1 cellular context compared by ENCODE assay signal in genomic region chr10:3766046-3766761, GRCh38.
TF ChIP-seq lines count a peak whose summit lies in the region.

No MANE protein-coding gene starts in this region.

TF ChIP-seq in HepG2, 621 proteins besides CTCF, POLR2A, EP300 and RAD21 (continued from another document and continues in another):
- no peak for TF ChIP-seq ZBTB49 (CRISPR knock-in tag; IDR thresholded peaks at IDR 0.05; ENCODE audit: borderline replicate concordance)
- no peak for TF ChIP-seq ZNF430 (CRISPR knock-in tag; IDR thresholded peaks at IDR 0.05)
- TF ChIP-seq GATA4 (IDR thresholded peaks at IDR 0.05; ENCODE audit: borderline replicate concordance, low read depth) = 0 out of 2 replicates have a peak, but pooled peaks have one; percentile 27
- no peak for TF ChIP-seq ZNF839 (CRISPR knock-in tag; IDR thresholded peaks at IDR 0.05; ENCODE audit: borderline replicate concordance)
- TF ChIP-seq SOX5 (CRISPR knock-in tag; IDR thresholded peaks at IDR 0.05; ENCODE audit: borderline replicate concordance) = peak; percentile 74
- no peak for TF ChIP-seq GABPA (IDR thresholded peaks at IDR 0.05; ENCODE audit: low read depth, low read length)
- no peak for TF ChIP-seq GABPA (CRISPR knock-in tag; IDR thresholded peaks at IDR 0.05; ENCODE audit: low read depth)
- TF ChIP-seq, protein P1, sequence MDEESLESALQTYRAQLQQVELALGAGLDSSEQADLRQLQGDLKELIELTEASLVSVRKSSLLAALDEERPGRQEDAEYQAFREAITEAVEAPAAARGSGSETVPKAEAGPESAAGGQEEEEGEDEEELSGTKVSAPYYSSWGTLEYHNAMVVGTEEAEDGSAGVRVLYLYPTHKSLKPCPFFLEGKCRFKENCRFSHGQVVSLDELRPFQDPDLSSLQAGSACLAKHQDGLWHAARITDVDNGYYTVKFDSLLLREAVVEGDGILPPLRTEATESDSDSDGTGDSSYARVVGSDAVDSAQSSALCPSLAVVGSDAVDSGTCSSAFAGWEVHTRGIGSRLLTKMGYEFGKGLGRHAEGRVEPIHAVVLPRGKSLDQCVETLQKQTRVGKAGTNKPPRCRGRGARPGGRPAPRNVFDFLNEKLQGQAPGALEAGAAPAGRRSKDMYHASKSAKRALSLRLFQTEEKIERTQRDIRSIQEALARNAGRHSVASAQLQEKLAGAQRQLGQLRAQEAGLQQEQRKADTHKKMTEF (CRISPR knock-in tag; IDR thresholded peaks at IDR 0.05) = peak; percentile 88
- no peak for TF ChIP-seq MTF1 (CRISPR knock-in tag; IDR thresholded peaks at IDR 0.05)
- TF ChIP-seq ZNF3 (CRISPR knock-in tag; IDR thresholded peaks at IDR 0.05) = no peak
- TF ChIP-seq ZNF652 (CRISPR knock-in tag; IDR thresholded peaks at IDR 0.05; ENCODE audit: borderline replicate concordance, low read depth) = 0 out of 2 replicates have a peak, but pooled peaks have one; percentile 21
- TF ChIP-seq CREM (IDR thresholded peaks at IDR 0.05) = peak; percentile 63
- no peak for TF ChIP-seq CREM (CRISPR knock-in tag; IDR thresholded peaks at IDR 0.05)
- TF ChIP-seq ZNF614 (CRISPR knock-in tag; IDR thresholded peaks at IDR 0.05; ENCODE audit: borderline replicate concordance) = 0 out of 2 replicates have a peak, but pooled peaks have one; percentile 43
- no peak; the same call in 1 of the 2 replicates for TF ChIP-seq MTA1 (CRISPR knock-in tag; IDR thresholded peaks at IDR 0.05; ENCODE audit: borderline replicate concordance)
- no peak for TF ChIP-seq ETS1 (CRISPR knock-in tag; IDR thresholded peaks at IDR 0.05)
- no peak for TF ChIP-seq CHCHD3 (CRISPR knock-in tag; IDR thresholded peaks at IDR 0.05)
- TF ChIP-seq MIER3 (CRISPR knock-in tag; IDR thresholded peaks at IDR 0.05; ENCODE audit: borderline replicate concordance) = 0 out of 2 replicates have a peak, but pooled peaks have one; percentile 22
- TF ChIP-seq THAP7 (CRISPR knock-in tag; IDR thresholded peaks at IDR 0.05) = no peak
- peak; percentile 87 for TF ChIP-seq ZBTB38 (CRISPR knock-in tag; IDR thresholded peaks at IDR 0.05)
- TF ChIP-seq TGIF2 (CRISPR knock-in tag; IDR thresholded peaks at IDR 0.05) = peak; percentile 57; the same call in 1 of the 2 replicates
- TF ChIP-seq ZSCAN31 (CRISPR knock-in tag; IDR thresholded peaks at IDR 0.05; ENCODE audit: low read depth) = peak; percentile 53; the same call in 1 of the 2 replicates
- TF ChIP-seq DPF2 (CRISPR knock-in tag; IDR thresholded peaks at IDR 0.05; ENCODE audit: borderline replicate concordance, low read depth) = peak; percentile 82
- no peak for TF ChIP-seq ZNF224 (CRISPR knock-in tag; IDR thresholded peaks at IDR 0.05)
- TF ChIP-seq REXO4 (CRISPR knock-in tag; IDR thresholded peaks at IDR 0.05; ENCODE audit: borderline replicate concordance) = no peak
- no peak for TF ChIP-seq ATF4 (CRISPR knock-in tag; IDR thresholded peaks at IDR 0.05)
- TF ChIP-seq SMARCE1 (IDR thresholded peaks at IDR 0.05; ENCODE audit: borderline replicate concordance) = no peak
- TF ChIP-seq, protein P2, sequence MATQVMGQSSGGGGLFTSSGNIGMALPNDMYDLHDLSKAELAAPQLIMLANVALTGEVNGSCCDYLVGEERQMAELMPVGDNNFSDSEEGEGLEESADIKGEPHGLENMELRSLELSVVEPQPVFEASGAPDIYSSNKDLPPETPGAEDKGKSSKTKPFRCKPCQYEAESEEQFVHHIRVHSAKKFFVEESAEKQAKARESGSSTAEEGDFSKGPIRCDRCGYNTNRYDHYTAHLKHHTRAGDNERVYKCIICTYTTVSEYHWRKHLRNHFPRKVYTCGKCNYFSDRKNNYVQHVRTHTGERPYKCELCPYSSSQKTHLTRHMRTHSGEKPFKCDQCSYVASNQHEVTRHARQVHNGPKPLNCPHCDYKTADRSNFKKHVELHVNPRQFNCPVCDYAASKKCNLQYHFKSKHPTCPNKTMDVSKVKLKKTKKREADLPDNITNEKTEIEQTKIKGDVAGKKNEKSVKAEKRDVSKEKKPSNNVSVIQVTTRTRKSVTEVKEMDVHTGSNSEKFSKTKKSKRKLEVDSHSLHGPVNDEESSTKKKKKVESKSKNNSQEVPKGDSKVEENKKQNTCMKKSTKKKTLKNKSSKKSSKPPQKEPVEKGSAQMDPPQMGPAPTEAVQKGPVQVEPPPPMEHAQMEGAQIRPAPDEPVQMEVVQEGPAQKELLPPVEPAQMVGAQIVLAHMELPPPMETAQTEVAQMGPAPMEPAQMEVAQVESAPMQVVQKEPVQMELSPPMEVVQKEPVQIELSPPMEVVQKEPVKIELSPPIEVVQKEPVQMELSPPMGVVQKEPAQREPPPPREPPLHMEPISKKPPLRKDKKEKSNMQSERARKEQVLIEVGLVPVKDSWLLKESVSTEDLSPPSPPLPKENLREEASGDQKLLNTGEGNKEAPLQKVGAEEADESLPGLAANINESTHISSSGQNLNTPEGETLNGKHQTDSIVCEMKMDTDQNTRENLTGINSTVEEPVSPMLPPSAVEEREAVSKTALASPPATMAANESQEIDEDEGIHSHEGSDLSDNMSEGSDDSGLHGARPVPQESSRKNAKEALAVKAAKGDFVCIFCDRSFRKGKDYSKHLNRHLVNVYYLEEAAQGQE (IDR thresholded peaks at IDR 0.05; ENCODE audit: borderline replicate concordance in 1 of 2, low read depth in 1 of 2, low read length in 2 of 2) = peak in 1 of 2 experiments; percentile 22; a peak in 1 of 4 replicates
- no peak for TF ChIP-seq ZNF792 (CRISPR knock-in tag; IDR thresholded peaks at IDR 0.05)
- TF ChIP-seq SOX13 (IDR thresholded peaks at IDR 0.05) = no peak; the same call in 1 of the 2 replicates
- peak in 1 of 2 experiments; percentile 79; a peak in 2 of 4 replicates for TF ChIP-seq SOX13 (CRISPR knock-in tag; conservative IDR thresholded peaks at IDR 0.05 in 1 of 2, IDR thresholded peaks at IDR 0.05 in 1 of 2)
- TF ChIP-seq, protein P3, sequence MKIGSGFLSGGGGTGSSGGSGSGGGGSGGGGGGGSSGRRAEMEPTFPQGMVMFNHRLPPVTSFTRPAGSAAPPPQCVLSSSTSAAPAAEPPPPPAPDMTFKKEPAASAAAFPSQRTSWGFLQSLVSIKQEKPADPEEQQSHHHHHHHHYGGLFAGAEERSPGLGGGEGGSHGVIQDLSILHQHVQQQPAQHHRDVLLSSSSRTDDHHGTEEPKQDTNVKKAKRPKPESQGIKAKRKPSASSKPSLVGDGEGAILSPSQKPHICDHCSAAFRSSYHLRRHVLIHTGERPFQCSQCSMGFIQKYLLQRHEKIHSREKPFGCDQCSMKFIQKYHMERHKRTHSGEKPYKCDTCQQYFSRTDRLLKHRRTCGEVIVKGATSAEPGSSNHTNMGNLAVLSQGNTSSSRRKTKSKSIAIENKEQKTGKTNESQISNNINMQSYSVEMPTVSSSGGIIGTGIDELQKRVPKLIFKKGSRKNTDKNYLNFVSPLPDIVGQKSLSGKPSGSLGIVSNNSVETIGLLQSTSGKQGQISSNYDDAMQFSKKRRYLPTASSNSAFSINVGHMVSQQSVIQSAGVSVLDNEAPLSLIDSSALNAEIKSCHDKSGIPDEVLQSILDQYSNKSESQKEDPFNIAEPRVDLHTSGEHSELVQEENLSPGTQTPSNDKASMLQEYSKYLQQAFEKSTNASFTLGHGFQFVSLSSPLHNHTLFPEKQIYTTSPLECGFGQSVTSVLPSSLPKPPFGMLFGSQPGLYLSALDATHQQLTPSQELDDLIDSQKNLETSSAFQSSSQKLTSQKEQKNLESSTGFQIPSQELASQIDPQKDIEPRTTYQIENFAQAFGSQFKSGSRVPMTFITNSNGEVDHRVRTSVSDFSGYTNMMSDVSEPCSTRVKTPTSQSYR (CRISPR knock-in tag; IDR thresholded peaks at IDR 0.05; ENCODE audit: borderline replicate concordance) = peak; percentile 96
- TF ChIP-seq ZNF276 (CRISPR knock-in tag; IDR thresholded peaks at IDR 0.05; ENCODE audit: low read depth) = no peak
- TF ChIP-seq RBAK (CRISPR knock-in tag; IDR thresholded peaks at IDR 0.05) = 0 out of 2 replicates have a peak, but pooled peaks have one; percentile 38
- TF ChIP-seq ZNF788 (CRISPR knock-in tag; IDR thresholded peaks at IDR 0.05; ENCODE audit: borderline replicate concordance) = peak; percentile 89; the same call in 1 of the 2 replicates
- peak; percentile 45 for TF ChIP-seq TAF1 (CRISPR knock-in tag; IDR thresholded peaks at IDR 0.05)
- no peak for TF ChIP-seq MLLT10 (CRISPR knock-in tag; IDR thresholded peaks at IDR 0.05)
- TF ChIP-seq MXI1 (IDR thresholded peaks at IDR 0.05; ENCODE audit: borderline replicate concordance, low read depth, low read length) = peak; percentile 28; the same call in 1 of the 3 replicates
- TF ChIP-seq MAZ (IDR thresholded peaks at IDR 0.05; ENCODE audit: borderline replicate concordance, low read depth, low read length) = peak; percentile 42; the same call in 1 of the 2 replicates
- peak; percentile 65; the same call in 1 of the 2 replicates for TF ChIP-seq MAZ (CRISPR knock-in tag; IDR thresholded peaks at IDR 0.05; ENCODE audit: low read depth)
- peak; percentile 97 for TF ChIP-seq SALL1 (CRISPR knock-in tag; IDR thresholded peaks at IDR 0.05)
- no peak for TF ChIP-seq ZNF256 (CRISPR knock-in tag; conservative IDR thresholded peaks at IDR 0.05)
- peak; percentile 90 for TF ChIP-seq ZNF687 (CRISPR knock-in tag; IDR thresholded peaks at IDR 0.05)
- TF ChIP-seq ZSCAN9 (CRISPR knock-in tag; IDR thresholded peaks at IDR 0.05; ENCODE audit: borderline replicate concordance) = 0 out of 2 replicates have a peak, but pooled peaks have one; percentile 36
